ENCODE assay signal across 19 cellular contexts in genomic region chr22:37028692-37029674, GRCh38. TPM values are rescaled to one million over a fixed set of nuclear protein-coding genes. Genes with fewer than 3 reads are reported as not detected.
A peak's percentile ranks its signal among the peaks of the same experiment; 100 is the strongest.
DNase-seq lines count a peak whose midpoint lies in the region; ATAC-seq, FAIRE-seq and TF ChIP-seq lines count a peak whose summit lies in the region.
"Had no signal": no experiment of that assay in that cellular context is flagged by ENCODE, and none has a peak within 500 bp of the region (broad histone marks: within the 10 kb centered on the region; RNA-seq: fewer than 3 reads in every experiment).

No MANE protein-coding gene starts in this region.

- H3K36me3 Mint-ChIP-seq in HFFc6 (ENCODE audit: low read depth) = peaks cover 10% of the 10 kb centered on the region; the same call in 1 of the 2 replicates
- H3K36me3 Mint-ChIP-seq: CD4-positive, alpha-beta memory T cell had no signal

- ATAC-seq in left lobe of liver (no peak), GM18520 (IDR thresholded peaks at IDR 0.05; ENCODE audit: unreplicated experiment) (no peak)
- ATAC-seq: HCT116 had no signal

- DNase-seq in RWPE1 (ENCODE audit: low spot score) (no peak), left lobe of liver (ENCODE audit: low spot score) (peak; percentile 47), urothelium cell line (ENCODE audit: low spot score) (no peak), HFFc6 (no peak)
- DNase-seq in activated T-cell treated with anti-CD3 and anti-CD28 coated beads, Interleukin-2, amount 50 U/mL, for 1 hour = no peak
- DNase-seq: 8988T; CD4-positive, alpha-beta memory T cell; DMS153; DMS79; GDM1; GOT3; H7 had no signal

- H3K4me1 Mint-ChIP-seq in HFFc6 (ENCODE audit: low read depth) = no peaks in the 10 kb centered on the region

- H3K27me3 Mint-ChIP-seq in HFFc6 (ENCODE audit: insufficient read depth) = peaks cover 5% of the 10 kb centered on the region; the same call in 1 of the 2 replicates
- H3K27me3 Mint-ChIP-seq: CD4-positive, alpha-beta memory T cell had no signal

- H3K9me3 ChIP-seq in HEK293 (ENCODE audit: control insufficient read depth, insufficient read depth, low read depth, low read length) = no peaks in the 10 kb centered on the region
- H3K9me3 ChIP-seq: BLaER1 had no signal

- FAIRE-seq in urothelium cell line (lab: Jason Lieb, UNC) = peak; percentile 77
- FAIRE-seq: GM12892, GM18507 had no signal

- no peaks in the 10 kb centered on the region for H3K4me1 ChIP-seq in HEK293 (ENCODE audit: control insufficient read depth, insufficient read depth, low read length)

- POLR2A ChIA-PET in HEK293 (lab: Yijun Ruan, JAX) = interaction anchor here (0.7 to 1.9 kb wide), 3 partner anchors 10 to 401 kb away, joined by 3 to 12 read pairs (median 4); partner anchors contain the start of genes MPST and TST
- POLR2A ChIA-PET in RWPE1 (lab: Yijun Ruan, JAX; ENCODE audit: low non-redundant PET) = no interaction called here

- TF ChIP-seq CTCF in HEK293 (tag by site-specific recombination; IDR thresholded peaks at IDR 0.05) = no peak
- TF ChIP-seq CTCF in RWPE1 (conservative IDR thresholded peaks at IDR 0.05; ENCODE audit: low read depth) = no peak
- no peak for TF ChIP-seq CTCF in HFFc6 (IDR thresholded peaks at IDR 0.05)

- H3K27ac Mint-ChIP-seq in HFFc6 = no peak overlapping the region
- H3K27ac Mint-ChIP-seq: CD14-positive monocyte had no signal

- H3K4me3 ChIP-seq in HEK293 (ENCODE audit: low read depth, low read length) = no peak overlapping the region
- H3K4me3 ChIP-seq: BLaER1 had no signal

- H3K4me3 Mint-ChIP-seq in HFFc6 = no peak overlapping the region
- H3K4me3 Mint-ChIP-seq: CD14-positive monocyte; CD4-positive, alpha-beta memory T cell had no signal

- no peaks in the 10 kb centered on the region for H3K9me3 Mint-ChIP-seq in HFFc6

- H3K27ac ChIP-seq in HEK293 (ENCODE audit: extremely low read depth, low read depth, low read length) (no peak overlapping the region), RWPE1 (peak overlapping the region; percentile 99)
- H3K27ac ChIP-seq: BLaER1 had no signal

- peaks cover 15 to 57% of the 10 kb centered on the region in 2 experiments for H3K36me3 ChIP-seq in HEK293 (ENCODE audit: control insufficient read depth in 2 of 2, insufficient read depth in 1 of 2, low read length in 2 of 2)

- CTCF ChIA-PET in HEK293 (lab: Yijun Ruan, JAX) (interaction anchor here (0.6 to 4.6 kb wide), 7 partner anchors 9 to 176 kb away, joined by 3 to 39 read pairs (median 3); partner anchors contain the start of genes MPST and TST), RWPE1 (lab: Yijun Ruan, JAX) (interaction anchor here (0.6 to 1.2 kb wide), 2 partner anchors 9 to 10 kb away, joined by 3 read pairs; no protein-coding TSS in a partner anchor)

TF ChIP-seq in HEK293, 187 proteins besides CTCF, POLR2A, EP300 and RAD21:
- no peak for TF ChIP-seq ZNF513 (tag by site-specific recombination; IDR thresholded peaks at IDR 0.05)
- TF ChIP-seq ZNF664 (tag by site-specific recombination; IDR thresholded peaks at IDR 0.05) = peak; percentile 62
- TF ChIP-seq ZFP3 (tag by site-specific recombination; IDR thresholded peaks at IDR 0.05; ENCODE audit: low read depth) = no peak
- no peak for TF ChIP-seq ZBTB26 (tag by site-specific recombination; optimal IDR thresholded peaks at IDR 0.05)
- no peak for TF ChIP-seq ZNF488 (tag by site-specific recombination; IDR thresholded peaks at IDR 0.05)
- TF ChIP-seq ZIC2 (tag by site-specific recombination; IDR thresholded peaks at IDR 0.05) = peak; percentile 88
- no peak for TF ChIP-seq ZFP41 (tag by site-specific recombination; IDR thresholded peaks at IDR 0.05; ENCODE audit: borderline replicate concordance)
- TF ChIP-seq ZNF658 (tag by site-specific recombination; IDR thresholded peaks at IDR 0.05) = no peak
- no peak for TF ChIP-seq ZNF701 (tag by site-specific recombination; IDR thresholded peaks at IDR 0.05)
- TF ChIP-seq ZNF10 (tag by site-specific recombination; IDR thresholded peaks at IDR 0.05) = no peak

RNA-seq across cellular contexts. Expression of gene MPST, which starts 9.4 kb away (rescaled TPM):
- 247 TPM for total RNA-seq in left lobe of liver
- 10 to 100 TPM; 24.9 to 35.5 (median 27.5) TPM for total RNA-seq in HFFc6 (2021; fragmentation: NEBNext Ultra II Directional; extraction: Animal tissue kit (Norgen Biotek cat#: 25700))

RNA-seq across cellular contexts. Expression of gene TST, which starts 9.7 kb away (rescaled TPM):
- 349 TPM for total RNA-seq in left lobe of liver
- 10 to 100 TPM; 18.6 to 32.8 (median 21.7) TPM for total RNA-seq in HFFc6 (2021; fragmentation: NEBNext Ultra II Directional; extraction: Animal tissue kit (Norgen Biotek cat#: 25700))

RNA-seq across cellular contexts. Expression of gene KCTD17, which starts 22.6 kb away (rescaled TPM):
- 2.0 TPM for total RNA-seq in left lobe of liver
- total RNA-seq in HFFc6 (2021; fragmentation: NEBNext Ultra II Directional; extraction: Animal tissue kit (Norgen Biotek cat#: 25700)) = 10 to 100 TPM; 39.8 to 46.4 (median 43.3) TPM

Comparison
In these comparisons a context has a peak if more than half of its experiments do, and no peak if none do; other contexts are left out.
1. RNA of gene TST, which starts 9.7 kb away (total RNA-seq): 349 TPM in left lobe of liver (single experiment); 18.6 to 32.8 TPM in HFFc6; every median in the first group is over 10 times any median in the second.
2. RNA of gene KCTD17, which starts 22.6 kb away (total RNA-seq): 39.8 to 46.4 TPM in HFFc6; 2.0 TPM in left lobe of liver (single experiment); every median in the first group is over 10 times any median in the second.